ENCODE assay signal across 21 cellular contexts in genomic region chr18:13572148-13572547, GRCh38.
"Had no signal": no experiment of that assay in that cellular context is flagged by ENCODE, and none has a peak within 500 bp of the region (broad histone marks: within the 10 kb centered on the region; RNA-seq: fewer than 3 reads in every experiment).

No MANE protein-coding gene starts in this region.

- H3K27ac Mint-ChIP-seq: effector memory CD8-positive, alpha-beta T cell; nephron had no signal

- H3K27me3 ChIP-seq: esophagus muscularis mucosa, gastrocnemius medialis, heart right ventricle, right lobe of liver, spleen, tibial artery, upper lobe of right lung had no signal

- H3K27ac ChIP-seq: epithelial cell of prostate, esophagus muscularis mucosa, gastrocnemius medialis, heart right ventricle, psoas muscle, right lobe of liver, spleen, tibial artery, upper lobe of right lung had no signal

- H3K9me3 Mint-ChIP-seq: dendritic cell treated with granulocyte-macrophage colony-stimulating factor and Interleukin-4, amounts not matched to agents 40 ng/mL and 50 ng/mL, for 4 days; effector memory CD8-positive, alpha-beta T cell; naive B cell; nephron had no signal

- H3K4me1 ChIP-seq: gastrocnemius medialis, psoas muscle, right lobe of liver, tibial artery, upper lobe of right lung had no signal

- H3K4me3 Mint-ChIP-seq: dendritic cell treated with granulocyte-macrophage colony-stimulating factor and Interleukin-4, amounts not matched to agents 40 ng/mL and 50 ng/mL, for 4 days; effector memory CD8-positive, alpha-beta T cell; nephron had no signal

- H3K9me3 ChIP-seq: esophagus muscularis mucosa, gastrocnemius medialis, psoas muscle, right lobe of liver, spleen, tibial artery, upper lobe of right lung had no signal

- H3K4me3 ChIP-seq: esophagus muscularis mucosa, gastrocnemius medialis, heart right ventricle, psoas muscle, right lobe of liver, spleen, tibial artery, upper lobe of right lung had no signal

- H3K36me3 Mint-ChIP-seq: naive B cell had no signal

- H3K36me3 ChIP-seq: esophagus muscularis mucosa, gastrocnemius medialis, heart right ventricle, right lobe of liver, spleen, tibial artery, upper lobe of right lung had no signal

- H3K27me3 Mint-ChIP-seq: dendritic cell treated with granulocyte-macrophage colony-stimulating factor and Interleukin-4, amounts not matched to agents 40 ng/mL and 50 ng/mL, for 4 days; effector memory CD8-positive, alpha-beta T cell; naive B cell had no signal

- DNase-seq: effector memory CD8-positive, alpha-beta T cell; gastrocnemius medialis; heart right ventricle; hypothalamus; kidney glomerular epithelial cell; mesendoderm; naive B cell; psoas muscle; retina; right lobe of liver; spleen; stimulated activated CD4-positive, alpha-beta T cell treated with anti-CD3 and anti-CD28 coated beads, Interleukin-15, amount 100 ng/mL, for 24 hours; stimulated activated CD4-positive, alpha-beta T cell treated with anti-CD3 and anti-CD28 coated beads, Interleukin-1b, Interleukin-23, amount 100 ng/mL, for 48 hours; stimulated activated CD4-positive, alpha-beta T cell treated with anti-CD3 and anti-CD28 coated beads, Interleukin-4, amount 100 ng/mL, for 4 hours; stimulated activated naive CD4-positive, alpha-beta T cell; upper lobe of right lung had no signal

- ATAC-seq: effector memory CD8-positive, alpha-beta T cell; gastrocnemius medialis; heart right ventricle; psoas muscle; right lobe of liver; upper lobe of right lung had no signal
